In the genomic region with DNA sequence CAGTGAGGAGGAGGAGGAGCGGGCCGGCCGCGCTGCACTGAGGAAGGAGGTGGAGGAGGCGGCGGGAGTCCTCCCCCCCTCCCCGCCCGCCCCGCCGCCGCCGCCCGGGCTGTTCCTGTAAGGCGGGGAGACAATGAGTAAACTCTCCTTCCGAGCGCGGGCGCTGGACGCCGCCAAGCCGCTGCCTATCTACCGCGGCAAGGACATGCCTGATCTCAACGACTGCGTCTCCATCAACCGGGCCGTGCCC, we compare ENCODE assay signal across 8 cellular contexts. TPM values are rescaled to one million over a fixed set of nuclear protein-coding genes. Genes with fewer than 3 reads are reported as not detected.
DNase-seq lines count a peak whose midpoint lies in the region; ATAC-seq lines count a peak whose summit lies in the region.

No MANE protein-coding gene starts in this region.

- CTCF ChIA-PET in activated CD8-positive, alpha-beta memory T cell treated with anti-CD3 and anti-CD28 coated beads, Interleukin-2, amount 10 ng/mL, durations not matched to agents 7 days and 5 days (lab: Charles Lee): interaction anchor here (1.4 kb wide), 1 partner anchor 167 kb away, joined by 3 read pairs; no protein-coding TSS in a partner anchor

- H3K9me3 ChIP-seq in iPS DF 6.9 (ENCODE audit: control insufficient read depth, insufficient read depth, low read length): no peaks in the 10 kb centered on the region

- H3K27me3 ChIP-seq in iPS DF 6.9 (ENCODE audit: control insufficient read depth, insufficient read depth, low read length): no peaks in the 10 kb centered on the region

- no peak overlapping the region for H3K27ac ChIP-seq in iPS DF 6.9 (ENCODE audit: low read length)

- H3K27ac Mint-ChIP-seq in activated CD8-positive, alpha-beta memory T cell treated with anti-CD3 and anti-CD28 coated beads, Interleukin-2, amount 10 ng/mL, durations not matched to agents 7 days and 5 days: peak overlapping the region; percentile 89
- peak overlapping the region; percentile 81 for H3K27ac Mint-ChIP-seq in activated T-helper 2 cell treated with anti-CD3 and anti-CD28 coated beads, Interferon-gamma antibody, Interleukin-2, Interleukin-4, amounts not matched to agents 10 μg/mL and 5 μg/mL and 100 μg/mL, durations not matched to agents 14 hours and 24 hours and 36 hours

- ATAC-seq in activated CD8-positive, alpha-beta memory T cell treated with anti-CD3 and anti-CD28 coated beads, Interleukin-2, amount 10 ng/mL, durations not matched to agents 7 days and 5 days: peak; percentile 56
- ATAC-seq in HG03097 (IDR thresholded peaks at IDR 0.05; ENCODE audit: low FRiP score, unreplicated experiment): peak; percentile 32
- ATAC-seq in stimulated activated naive CD8-positive, alpha-beta T cell treated with anti-CD3 and anti-CD28 coated beads, Interleukin-15, Interleukin-2, amounts not matched to agents 100 U/mL and 50 U/mL, for 24 hours: peak; percentile 44

- H3K4me3 ChIP-seq in iPS DF 6.9 (ENCODE audit: low read length): peak overlapping the region; percentile 93; the same call in 1 of the 2 replicates

- peaks cover 3% of the 10 kb centered on the region for H3K36me3 Mint-ChIP-seq in activated CD8-positive, alpha-beta memory T cell treated with anti-CD3 and anti-CD28 coated beads, Interleukin-2, amount 10 ng/mL, durations not matched to agents 7 days and 5 days
- peaks cover 11% of the 10 kb centered on the region for H3K36me3 Mint-ChIP-seq in activated T-helper 2 cell treated with anti-CD3 and anti-CD28 coated beads, Interferon-gamma antibody, Interleukin-2, Interleukin-4, amounts not matched to agents 10 μg/mL and 5 μg/mL and 100 μg/mL, durations not matched to agents 14 hours and 24 hours and 36 hours (ENCODE audit: low read depth)

- no CpG with 5 or more reads among the region's 27 CpGs for WGBS in iPS DF 6.9 (ENCODE audit: insufficient coverage, insufficient read length)

- no peak for DNase-seq in activated CD8-positive, alpha-beta memory T cell treated with anti-CD3 and anti-CD28 coated beads, Interleukin-2, amount 10 ng/mL, durations not matched to agents 7 days and 5 days
- DNase-seq in activated CD8-positive, alpha-beta memory T cell treated with anti-CD3 and anti-CD28 coated beads, Interleukin-2, amount 50 U/mL, for 4 hours: no peak
- no peak for DNase-seq in activated T-helper 2 cell treated with anti-CD3 and anti-CD28 coated beads, Interferon-gamma antibody, Interleukin-2, Interleukin-4, amounts not matched to agents 10 μg/mL and 5 μg/mL and 100 μg/mL, durations not matched to agents 14 hours and 24 hours and 36 hours (ENCODE audit: low spot score)
- DNase-seq in iPS DF 6.9 (ENCODE audit: low read depth, low spot score) (peak; percentile 16), HuH-7 (ENCODE audit: low spot score) (no peak), NCI-H2107 (lab: John Stamatoyannopoulos, UW) (no peak)
- DNase-seq in stimulated activated naive CD8-positive, alpha-beta T cell treated with anti-CD3 and anti-CD28 coated beads, Interleukin-15, Interleukin-2, amounts not matched to agents 100 U/mL and 50 U/mL, for 24 hours: no peak

- no peaks in the 10 kb centered on the region for H3K36me3 ChIP-seq in iPS DF 6.9 (ENCODE audit: control insufficient read depth, insufficient read depth, low read length)

- no peaks in the 10 kb centered on the region for H3K4me1 ChIP-seq in iPS DF 6.9 (ENCODE audit: control insufficient read depth, insufficient read depth, low read length)

- no peaks in the 10 kb centered on the region for H3K9me3 Mint-ChIP-seq in activated CD8-positive, alpha-beta memory T cell treated with anti-CD3 and anti-CD28 coated beads, Interleukin-2, amount 10 ng/mL, durations not matched to agents 7 days and 5 days (ENCODE audit: low read depth)
- no peaks in the 10 kb centered on the region for H3K9me3 Mint-ChIP-seq in activated T-helper 2 cell treated with anti-CD3 and anti-CD28 coated beads, Interferon-gamma antibody, Interleukin-2, Interleukin-4, amounts not matched to agents 10 μg/mL and 5 μg/mL and 100 μg/mL, durations not matched to agents 14 hours and 24 hours and 36 hours

- peak overlapping the region; percentile 88 for H3K4me3 Mint-ChIP-seq in activated CD8-positive, alpha-beta memory T cell treated with anti-CD3 and anti-CD28 coated beads, Interleukin-2, amount 10 ng/mL, durations not matched to agents 7 days and 5 days
- peak overlapping the region; percentile 95 for H3K4me3 Mint-ChIP-seq in activated T-helper 2 cell treated with anti-CD3 and anti-CD28 coated beads, Interferon-gamma antibody, Interleukin-2, Interleukin-4, amounts not matched to agents 10 μg/mL and 5 μg/mL and 100 μg/mL, durations not matched to agents 14 hours and 24 hours and 36 hours (ENCODE audit: low read depth)

- peaks cover 33% of the 10 kb centered on the region for H3K27me3 Mint-ChIP-seq in activated CD8-positive, alpha-beta memory T cell treated with anti-CD3 and anti-CD28 coated beads, Interleukin-2, amount 10 ng/mL, durations not matched to agents 7 days and 5 days
- peaks cover 6% of the 10 kb centered on the region for H3K27me3 Mint-ChIP-seq in activated T-helper 2 cell treated with anti-CD3 and anti-CD28 coated beads, Interferon-gamma antibody, Interleukin-2, Interleukin-4, amounts not matched to agents 10 μg/mL and 5 μg/mL and 100 μg/mL, durations not matched to agents 14 hours and 24 hours and 36 hours (ENCODE audit: low read depth)

- peaks cover 28% of the 10 kb centered on the region for H3K4me1 Mint-ChIP-seq in activated CD8-positive, alpha-beta memory T cell treated with anti-CD3 and anti-CD28 coated beads, Interleukin-2, amount 10 ng/mL, durations not matched to agents 7 days and 5 days
- peaks cover 31% of the 10 kb centered on the region for H3K4me1 Mint-ChIP-seq in activated T-helper 2 cell treated with anti-CD3 and anti-CD28 coated beads, Interferon-gamma antibody, Interleukin-2, Interleukin-4, amounts not matched to agents 10 μg/mL and 5 μg/mL and 100 μg/mL, durations not matched to agents 14 hours and 24 hours and 36 hours (ENCODE audit: low read depth)

- intact Hi-C loops in activated T-helper 2 cell treated with anti-CD3 and anti-CD28 coated beads, Interferon-gamma antibody, Interleukin-2, Interleukin-4, amounts not matched to agents 10 μg/mL and 5 μg/mL and 100 μg/mL, durations not matched to agents 14 hours and 24 hours and 36 hours (cut with micrococcal nuclease): loop anchor here (1.0 to 10.0 kb wide), 7 partner anchors 14 to 708 kb away; a partner anchor contains a TSS

RNA-seq across cellular contexts. Expression of a gene that starts 0.3 kb away (rescaled TPM):
- 10 to 100 TPM; 19.4 to 21.8 TPM for total RNA-seq in activated CD8-positive, alpha-beta memory T cell treated with anti-CD3 and anti-CD28 coated beads, Interleukin-2, amount 10 ng/mL, durations not matched to agents 7 days and 5 days
- total RNA-seq in activated T-helper 2 cell treated with anti-CD3 and anti-CD28 coated beads, Interferon-gamma antibody, Interleukin-2, Interleukin-4, amounts not matched to agents 10 μg/mL and 5 μg/mL and 100 μg/mL, durations not matched to agents 14 hours and 24 hours and 36 hours: 24.6 and 25.4 TPM in 2 replicates
